16 cellular contexts compared by ENCODE assay signal in genomic region chr7:27245124-27245797, GRCh38. TPM values are rescaled to one million over a fixed set of nuclear protein-coding genes. Genes with fewer than 3 reads are reported as not detected.
A peak's percentile ranks its signal among the peaks of the same experiment; 100 is the strongest.
DNase-seq lines count a peak whose midpoint lies in the region; ATAC-seq and TF ChIP-seq lines count a peak whose summit lies in the region.
"Had no signal": no experiment of that assay in that cellular context is flagged by ENCODE, and none has a peak within 500 bp of the region (broad histone marks: within the 10 kb centered on the region; RNA-seq: fewer than 3 reads in every experiment).

No MANE protein-coding gene starts in this region.

- H3K36me3 Mint-ChIP-seq in mesothelial cell of epicardium (no peaks in the 10 kb centered on the region), CD14-positive monocyte (peaks cover 3 to 7% of the 10 kb centered on the region in 2 donors)

- H3K27me3 Mint-ChIP-seq in mesothelial cell of epicardium (ENCODE audit: low read depth) (peaks cover 98% of the 10 kb centered on the region), CD14-positive monocyte (ENCODE audit: low read depth in 3 of 3) (peaks cover 97 to 100% (median 98%) of the 10 kb centered on the region in 3 donors)

- H3K4me3 ChIP-seq in colonic mucosa (peak overlapping the region; percentile 29), stomach smooth muscle (ENCODE audit: low read length in 2 of 2) (peak overlapping the region; percentile 22 to 55)

- H3K9ac ChIP-seq in colonic mucosa (ENCODE audit: low read depth in 2 of 2, low read length in 2 of 2) (no peak overlapping the region), stomach smooth muscle (ENCODE audit: low read length in 2 of 2) (no peak overlapping the region)

- H3K36me3 ChIP-seq in colonic mucosa = no peaks in the 10 kb centered on the region
- H3K36me3 ChIP-seq in stomach smooth muscle (ENCODE audit: control insufficient read depth in 2 of 2, insufficient read depth in 2 of 2, low read length in 2 of 2) = no peaks in the 10 kb centered on the region
- H3K36me3 ChIP-seq: right atrium auricular region had no signal

- peaks cover 24% of the 10 kb centered on the region for H3K4me1 Mint-ChIP-seq in mesothelial cell of epicardium
- peaks cover 37% of the 10 kb centered on the region for H3K4me1 Mint-ChIP-seq in CD14-positive monocyte

- H3K4me3 Mint-ChIP-seq in mesothelial cell of epicardium (peak overlapping the region; percentile 17), CD14-positive monocyte (peak overlapping the region in 1 of 2 donors; percentile 87)
- H3K4me3 Mint-ChIP-seq: activated CD4-positive, alpha-beta T cell treated with anti-CD3 and anti-CD28 coated beads, Interleukin-2, amount 10 ng/mL, durations not matched to agents 7 days and 5 days had no signal

- H3K27ac Mint-ChIP-seq in mesothelial cell of epicardium (no peak overlapping the region), CD14-positive monocyte (no peak overlapping the region)
- H3K27ac Mint-ChIP-seq: memory B cell had no signal

- no peak for TF ChIP-seq CTCF in colonic mucosa (IDR thresholded peaks at IDR 0.05)
- TF ChIP-seq CTCF in mesothelial cell of epicardium (IDR thresholded peaks at IDR 0.05; ENCODE audit: unreplicated experiment) = no peak
- TF ChIP-seq CTCF in CD14-positive monocyte (IDR thresholded peaks at IDR 0.05) = no peak

- H3K4me1 ChIP-seq in colonic mucosa (peaks cover 25% of the 10 kb centered on the region), stomach smooth muscle (ENCODE audit: control insufficient read depth, insufficient read depth, low read length) (peaks cover 32% of the 10 kb centered on the region)

- H3K27ac ChIP-seq in colonic mucosa (no peak overlapping the region), stomach smooth muscle (ENCODE audit: low read length) (no peak overlapping the region)
- H3K27ac ChIP-seq: 22Rv1, right atrium auricular region had no signal

- H3K27me3 ChIP-seq in colonic mucosa (peaks cover 90% of the 10 kb centered on the region), stomach smooth muscle (ENCODE audit: control insufficient read depth in 1 of 2, insufficient read depth in 2 of 2, low read length in 2 of 2) (peaks cover 88 to 99% of the 10 kb centered on the region in 2 donors)

- H3K9me3 Mint-ChIP-seq in mesothelial cell of epicardium = no peaks in the 10 kb centered on the region
- peaks cover 0 to 37% (median 16%) of the 10 kb centered on the region in 7 donors for H3K9me3 Mint-ChIP-seq in CD14-positive monocyte
- H3K9me3 Mint-ChIP-seq: activated CD4-positive, alpha-beta T cell treated with anti-CD3 and anti-CD28 coated beads, Interleukin-2, amount 10 ng/mL, durations not matched to agents 7 days and 5 days had no signal

- peak; percentile 68 for DNase-seq in DMS53 (lab: John Stamatoyannopoulos, UW)
- DNase-seq in DMS53 treated with DMSO at 0.1 percent for 48 hours (lab: John Stamatoyannopoulos, UW; ENCODE audit: unreplicated experiment) = no peak
- DNase-seq in colonic mucosa = no peak
- DNase-seq in mesothelial cell of epicardium (ENCODE audit: low spot score in 2 of 2, unreplicated experiment in 2 of 2) = no peak
- no peak for DNase-seq in cortex of kidney (lab: John Stamatoyannopoulos, UW)
- no peak for DNase-seq in CD14-positive monocyte (ENCODE audit: low spot score)
- DNase-seq: activated CD4-positive, alpha-beta T cell treated with anti-CD3 and anti-CD28 coated beads, Interleukin-2, amount 10 ng/mL, durations not matched to agents 7 days and 5 days; activated gamma-delta T cell; NCI-H446 treated with DMSO at 0.1 percent for 48 hours had no signal

- intact Hi-C loops in colonic mucosa (cut with DNase I) = no loop called here
- intact Hi-C loops in CD14-positive monocyte (cut with micrococcal nuclease) = no loop called here

- H3K9me3 ChIP-seq in colonic mucosa (no peaks in the 10 kb centered on the region), stomach smooth muscle (ENCODE audit: control insufficient read depth in 2 of 2, low read length in 2 of 2) (no peaks in the 10 kb centered on the region)
- H3K9me3 ChIP-seq: right atrium auricular region had no signal

- no peak for ATAC-seq in GM21447 (IDR thresholded peaks at IDR 0.05; ENCODE audit: unreplicated experiment)

RNA-seq across cellular contexts. Expression of gene EVX1, which starts 2.7 kb away (rescaled TPM):
- total RNA-seq in colonic mucosa = 1 to 10 TPM in 1 of 2 donors, under 1 TPM in 1; 0.32 to 1.5 TPM
- total RNA-seq in mesothelial cell of epicardium = 1.4 to 2.1 TPM (median 1.8 TPM) in 3 replicates
- polyA plus RNA-seq in CD14-positive monocyte = not detected
- total RNA-seq: activated CD4-positive, alpha-beta T cell treated with anti-CD3 and anti-CD28 coated beads, Interleukin-2, amount 10 ng/mL, durations not matched to agents 7 days and 5 days; bronchial epithelial cell; HT-29; right atrium auricular region had no signal

RNA-seq across cellular contexts. Expression of gene HOXA13, which starts 45.4 kb away (rescaled TPM):
- 10 to 100 TPM; 22.7 to 33.8 TPM for total RNA-seq in colonic mucosa
- total RNA-seq in mesothelial cell of epicardium = 6.9 to 7.7 TPM (median 7.5 TPM) in 3 replicates
- not detected for polyA plus RNA-seq in CD14-positive monocyte
- total RNA-seq: activated CD4-positive, alpha-beta T cell treated with anti-CD3 and anti-CD28 coated beads, Interleukin-2, amount 10 ng/mL, durations not matched to agents 7 days and 5 days; right atrium auricular region had no signal
